Comparison of ENCODE assay signal across 37 cellular contexts in genomic region chr12:6748761-6749160, GRCh38. TPM values are rescaled to one million over a fixed set of nuclear protein-coding genes. Genes with fewer than 3 reads are reported as not detected.
"Had no signal": no experiment of that assay in that cellular context is flagged by ENCODE, and none has a peak within 500 bp of the region (broad histone marks: within the 10 kb centered on the region; RNA-seq: fewer than 3 reads in every experiment).

No MANE protein-coding gene starts in this region.

- H3K27ac ChIP-seq: ascending aorta, cardiac muscle cell, KMS-11, PC-9, RWPE1, VCaP had no signal

- H3K9me3 Mint-ChIP-seq: activated B cell treated with CpG ODN at 0.5 μM for 24 hours; activated naive CD4-positive, alpha-beta T cell treated with anti-CD3 and anti-CD28 coated beads, Interleukin-2, amount 50 U/mL, for 24 hours; activated naive CD8-positive, alpha-beta T cell treated with anti-CD3 and anti-CD28 coated beads, Interleukin-2, amount 10 ng/mL, durations not matched to agents 7 days and 5 days; activated T-helper 17 cell treated with anti-CD3 and anti-CD28 coated beads, Interleukin-2, amount 50 U/mL, for 72 hours; T-cell had no signal

- ATAC-seq: activated T-cell treated with anti-CD3 and anti-CD28 coated beads, Interleukin-2, amount 50 U/mL, for 72 hours; activated T-helper 17 cell treated with anti-CD3 and anti-CD28 coated beads, Interleukin-2, amount 50 U/mL, for 72 hours; Right ventricle myocardium inferior; SK-N-SH treated with all-trans-retinoic acid at 6 μM for 48 hours; T-cell had no signal

- H3K27ac Mint-ChIP-seq: activated CD4-positive, alpha-beta memory T cell treated with anti-CD3 and anti-CD28 coated beads for 36 hours; activated naive CD8-positive, alpha-beta T cell treated with anti-CD3 and anti-CD28 coated beads, Interleukin-2, amount 10 ng/mL, durations not matched to agents 7 days and 5 days; T-cell had no signal

- FAIRE-seq: RCC 7860 had no signal

- H3K4me2 ChIP-seq: KMS-11, PC-9 had no signal

- H3K9me3 ChIP-seq: ascending aorta had no signal

- H2AFZ ChIP-seq: PC-9 had no signal

- H3K27me3 Mint-ChIP-seq: activated B cell treated with CpG ODN at 0.5 μM for 24 hours; activated CD4-positive, alpha-beta memory T cell treated with anti-CD3 and anti-CD28 coated beads for 36 hours; activated naive CD4-positive, alpha-beta T cell treated with anti-CD3 and anti-CD28 coated beads, Interleukin-2, amount 50 U/mL, for 24 hours; activated naive CD8-positive, alpha-beta T cell treated with anti-CD3 and anti-CD28 coated beads, Interleukin-2, amount 10 ng/mL, durations not matched to agents 7 days and 5 days; activated T-helper 17 cell treated with anti-CD3 and anti-CD28 coated beads, Interleukin-2, amount 50 U/mL, for 72 hours; T-cell had no signal

- H3K4me3 Mint-ChIP-seq: activated B cell treated with CpG ODN at 0.5 μM for 24 hours; activated CD4-positive, alpha-beta memory T cell treated with anti-CD3 and anti-CD28 coated beads for 36 hours; activated naive CD4-positive, alpha-beta T cell treated with anti-CD3 and anti-CD28 coated beads, Interleukin-2, amount 50 U/mL, for 24 hours; activated naive CD8-positive, alpha-beta T cell treated with anti-CD3 and anti-CD28 coated beads, Interleukin-2, amount 10 ng/mL, durations not matched to agents 7 days and 5 days; activated T-cell treated with anti-CD3 and anti-CD28 coated beads, Interleukin-2, amount 50 U/mL, for 72 hours; T-cell had no signal

- DNase-seq: activated B cell treated with CpG ODN at 0.5 μM for 24 hours; activated CD4-positive, alpha-beta memory T cell treated with anti-CD3 and anti-CD28 coated beads for 36 hours; activated CD4-positive, alpha-beta T cell treated with anti-CD3 and anti-CD28 coated beads for 4 hours; activated CD4-positive, alpha-beta T cell treated with anti-CD3 and anti-CD28 coated beads, Interleukin-2, amount 50 U/mL, for 1 hour; activated CD4-positive, CD25-positive, alpha-beta regulatory T cell treated with anti-CD3 and anti-CD28 coated beads, Interleukin-2, amount 50 U/mL, for 72 hours; activated effector memory CD4-positive, alpha-beta T cell treated with anti-CD3 and anti-CD28 coated beads, Interleukin-2, amount 50 U/mL, for 16 hours; activated naive CD4-positive, alpha-beta T cell; activated naive CD8-positive, alpha-beta T cell treated with anti-CD3 and anti-CD28 coated beads, Interleukin-2, amount 10 ng/mL, durations not matched to agents 7 days and 5 days; activated T-cell treated with anti-CD3 and anti-CD28 coated beads, Interleukin-2, amount 50 U/mL, for 1 hour; activated T-cell treated with anti-CD3 and anti-CD28 coated beads, Interleukin-2, amount 50 U/mL, for 72 hours; amygdala; MM.1S; MV-4-11; NCI-H1092; NCI-H1436 treated with DMSO at 0.1 percent for 48 hours; NCI-H1694 treated with DMSO at 0.1 percent for 48 hours; NCI-H2029; NCI-H345; NCI-H524 treated with DMSO at 0.1 percent for 48 hours; NK-92 treated with Interleukin-12 subunit alpha and Interleukin-12 subunit beta, amount 100 ng/mL, for 24 hours; SIG-M5; T-cell; T-helper 2 cell; T-helper 9 cell had no signal

- H3K27me3 ChIP-seq: ascending aorta, cardiac muscle cell had no signal

- H3K4me3 ChIP-seq: ascending aorta, cardiac muscle cell, PC-9 had no signal

- H3K9ac ChIP-seq: KMS-11 had no signal

RNA-seq across cellular contexts. Expression of gene LAG3, which starts 23.6 kb away (rescaled TPM):
- total RNA-seq: activated B cell treated with CpG ODN at 0.5 μM for 24 hours, ascending aorta, SK-MEL-5 had no signal
- polyA plus RNA-seq: cardiac muscle cell had no signal

RNA-seq across cellular contexts. Expression of gene CD4, which starts 40.6 kb away (rescaled TPM):
- total RNA-seq: NCI-H460 had no signal
